Comparison of ENCODE assay signal across 33 cellular contexts in genomic region chr4:76410621-76411020, GRCh38. TPM values are rescaled to one million over a fixed set of nuclear protein-coding genes. Genes with fewer than 3 reads are reported as not detected.
"Had no signal": no experiment of that assay in that cellular context is flagged by ENCODE, and none has a peak within 500 bp of the region (broad histone marks: within the 10 kb centered on the region; RNA-seq: fewer than 3 reads in every experiment).

No MANE protein-coding gene starts in this region.

- H3K27me3 ChIP-seq: adrenal gland, body of pancreas, cardiac muscle cell, colonic mucosa, esophagus muscularis mucosa, foreskin keratinocyte, gastrocnemius medialis had no signal

- H3K4me1 ChIP-seq: adrenal gland, body of pancreas, colonic mucosa, esophagus muscularis mucosa, gastrocnemius medialis had no signal

- ATAC-seq: activated CD4-positive, CD25-positive, alpha-beta regulatory T cell treated with anti-CD3 and anti-CD28 coated beads, Interleukin-2, amount 50 U/mL, for 24 hours; activated CD8-positive, alpha-beta T cell treated with anti-CD3 and anti-CD28 coated beads for 36 hours; activated naive CD8-positive, alpha-beta T cell treated with anti-CD3 and anti-CD28 coated beads, Interleukin-2, amount 50 U/mL, for 24 hours; activated T-cell treated with anti-CD3 and anti-CD28 coated beads, Interleukin-2, amount 50 U/mL, for 4 hours; activated T-helper 17 cell treated with anti-CD3 and anti-CD28 coated beads, Interleukin-2, amount 50 U/mL, for 72 hours; body of pancreas; foreskin keratinocyte; gastrocnemius medialis; T-helper 17 cell had no signal

- H3K36me3 ChIP-seq: adrenal gland, cardiac muscle cell, colonic mucosa, esophagus muscularis mucosa, gastrocnemius medialis, WERI-Rb-1 had no signal

- H3K9me3 ChIP-seq: adrenal gland, body of pancreas, colonic mucosa, esophagus muscularis mucosa, gastrocnemius medialis had no signal

- H3K4me3 ChIP-seq: adrenal gland, body of pancreas, cardiac muscle cell, colonic mucosa, esophagus muscularis mucosa, gastrocnemius medialis had no signal

- H3K27ac ChIP-seq: adrenal gland, body of pancreas, cardiac muscle cell, colonic mucosa, esophagus muscularis mucosa, foreskin keratinocyte, gastrocnemius medialis, WERI-Rb-1 had no signal

- DNase-seq: activated B cell treated with CpG ODN at 0.5 μM for 24 hours; activated CD4-positive, alpha-beta T cell treated with anti-CD3 and anti-CD28 coated beads for 48 hours; activated CD4-positive, alpha-beta T cell treated with anti-CD3 and anti-CD28 coated beads, Interleukin-2, amount 50 U/mL, for 1 hour; activated CD4-positive, alpha-beta T cell treated with anti-CD3 and anti-CD28 coated beads, Interleukin-2, amount 50 U/mL, for 48 hours; activated CD8-positive, alpha-beta memory T cell treated with anti-CD3 and anti-CD28 coated beads for 24 hours; activated CD8-positive, alpha-beta T cell treated with anti-CD3 and anti-CD28 coated beads for 36 hours; activated effector memory CD4-positive, alpha-beta T cell treated with anti-CD3 and anti-CD28 coated beads, Interleukin-2, amount 50 U/mL, for 16 hours; activated naive CD4-positive, alpha-beta T cell treated with anti-CD3 and anti-CD28 coated beads for 36 hours; activated naive CD8-positive, alpha-beta T cell treated with anti-CD3 and anti-CD28 coated beads for 36 hours; activated naive CD8-positive, alpha-beta T cell treated with anti-CD3 and anti-CD28 coated beads, Interleukin-2, amount 50 U/mL, for 24 hours; activated T-cell treated with anti-CD3 and anti-CD28 coated beads, Interleukin-2, amount 50 U/mL, for 4 hours; adrenal gland; amygdala; aorta; body of pancreas; central memory CD4-positive, alpha-beta T cell; cerebellar nuclear complex; colonic mucosa; effector memory CD4-positive, alpha-beta T cell; endodermal cell; erythroblast; foreskin keratinocyte; gastrocnemius medialis; glutamatergic neuron; T-helper 1 cell; T-helper 17 cell; T1000; WERI-Rb-1 had no signal

RNA-seq across cellular contexts. Expression of gene CCDC158, which starts 10.3 kb away (rescaled TPM):
- total RNA-seq: activated B cell treated with CpG ODN at 0.5 μM for 24 hours; activated CD8-positive, alpha-beta T cell treated with anti-CD3 and anti-CD28 coated beads for 36 hours; activated naive CD4-positive, alpha-beta T cell treated with anti-CD3 and anti-CD28 coated beads for 36 hours; activated naive CD8-positive, alpha-beta T cell treated with anti-CD3 and anti-CD28 coated beads for 36 hours; activated T-cell treated with anti-CD3 and anti-CD28 coated beads, Interleukin-2, amount 50 U/mL, for 4 hours; activated T-helper 17 cell treated with anti-CD3 and anti-CD28 coated beads, Interleukin-2, amount 50 U/mL, for 72 hours; cardiac muscle cell; colonic mucosa; dermis microvascular lymphatic vessel endothelial cell; endodermal cell; foreskin keratinocyte; gastrocnemius medialis; T-helper 17 cell had no signal
- polyA plus RNA-seq: foreskin keratinocyte had no signal

RNA-seq across cellular contexts. Expression of gene SHROOM3, which starts 24.4 kb away (rescaled TPM):
- total RNA-seq: activated CD8-positive, alpha-beta T cell treated with anti-CD3 and anti-CD28 coated beads for 36 hours; activated T-helper 17 cell treated with anti-CD3 and anti-CD28 coated beads, Interleukin-2, amount 50 U/mL, for 72 hours; T-helper 17 cell had no signal
